ENCODE assay signal across 20 cellular contexts in genomic region chr7:33781796-33782195, GRCh38.
"Had no signal": no experiment of that assay in that cellular context is flagged by ENCODE, and none has a peak within 500 bp of the region (broad histone marks: within the 10 kb centered on the region; RNA-seq: fewer than 3 reads in every experiment).

No MANE protein-coding gene starts in this region.

- H3K9me3 Mint-ChIP-seq: activated B cell treated with CpG ODN at 0.5 μM for 24 hours; activated CD4-positive, alpha-beta T cell treated with anti-CD3 and anti-CD28 coated beads, Interleukin-2, amount 10 ng/mL, durations not matched to agents 24 days and 14 days; activated naive CD4-positive, alpha-beta T cell treated with anti-CD3 and anti-CD28 coated beads for 36 hours; central memory CD8-positive, alpha-beta T cell; endodermal cell; T-helper 1 cell treated with Interleukin-12 subunit alpha and Interleukin-12 subunit beta and Interleukin-4 antibody, amounts not matched to agents 30 μg/mL and 1 μg/mL, for 36 hours had no signal

- H2AFZ ChIP-seq: hepatocyte had no signal

- H3K27ac ChIP-seq: adrenal gland, hepatocyte, lower lobe of right lung, neutrophil, right atrium auricular region, SK-N-MC, suprapubic skin, upper lobe of right lung had no signal

- H3K4me1 ChIP-seq: adrenal gland, gastroesophageal sphincter, lower lobe of right lung, right atrium auricular region, upper lobe of right lung had no signal

- DNase-seq: activated B cell treated with CpG ODN at 0.5 μM for 24 hours; activated CD4-positive, alpha-beta T cell treated with anti-CD3 and anti-CD28 coated beads, Interleukin-2, amount 10 ng/mL, durations not matched to agents 24 days and 14 days; activated naive CD4-positive, alpha-beta T cell treated with anti-CD3 and anti-CD28 coated beads for 36 hours; adrenal gland; endodermal cell; erythroblast; lower lobe of right lung; stimulated activated CD4-positive, alpha-beta T cell treated with anti-CD3 and anti-CD28 coated beads, Interleukin-12 subunit alpha, Interleukin-12 subunit beta, amount 100 ng/mL, for 4 hours; stimulated activated CD4-positive, alpha-beta T cell treated with anti-CD3 and anti-CD28 coated beads, Interleukin-2, amount 100 ng/mL, for 48 hours; stimulated activated naive CD4-positive, alpha-beta T cell treated with Interleukin-2 at 50 U/mL for 16 hours; upper lobe of right lung had no signal

- ATAC-seq: gastroesophageal sphincter, lower lobe of right lung, upper lobe of right lung had no signal

- H3K27me3 ChIP-seq: adrenal gland, gastroesophageal sphincter, hepatocyte, neutrophil, right atrium auricular region, suprapubic skin, upper lobe of right lung had no signal

- H3K27me3 Mint-ChIP-seq: activated CD4-positive, alpha-beta T cell treated with anti-CD3 and anti-CD28 coated beads, Interleukin-2, amount 10 ng/mL, durations not matched to agents 24 days and 14 days; central memory CD8-positive, alpha-beta T cell had no signal

- H3K79me2 ChIP-seq: hepatocyte had no signal

- H3K4me3 ChIP-seq: adrenal gland, gastroesophageal sphincter, hepatocyte, lower lobe of right lung, right atrium auricular region, SK-N-MC, suprapubic skin, upper lobe of right lung had no signal

- H3K27ac Mint-ChIP-seq: activated B cell treated with CpG ODN at 0.5 μM for 24 hours; activated CD4-positive, alpha-beta T cell treated with anti-CD3 and anti-CD28 coated beads, Interleukin-2, amount 10 ng/mL, durations not matched to agents 24 days and 14 days; activated naive CD4-positive, alpha-beta T cell treated with anti-CD3 and anti-CD28 coated beads for 36 hours; endodermal cell; mesothelial cell of epicardium; T-helper 1 cell treated with Interleukin-12 subunit alpha and Interleukin-12 subunit beta and Interleukin-4 antibody, amounts not matched to agents 30 μg/mL and 1 μg/mL, for 36 hours had no signal

- H3K4me2 ChIP-seq: hepatocyte had no signal

- H3K9me3 ChIP-seq: adrenal gland, lower lobe of right lung, neutrophil, suprapubic skin, upper lobe of right lung had no signal

- H3K36me3 ChIP-seq: adrenal gland, lower lobe of right lung, neutrophil, right atrium auricular region, suprapubic skin, upper lobe of right lung had no signal

- H3K4me1 Mint-ChIP-seq: activated B cell treated with CpG ODN at 0.5 μM for 24 hours; activated CD4-positive, alpha-beta T cell treated with anti-CD3 and anti-CD28 coated beads, Interleukin-2, amount 10 ng/mL, durations not matched to agents 24 days and 14 days; central memory CD8-positive, alpha-beta T cell had no signal

- H3K4me3 Mint-ChIP-seq: activated B cell treated with CpG ODN at 0.5 μM for 24 hours; activated CD4-positive, alpha-beta T cell treated with anti-CD3 and anti-CD28 coated beads, Interleukin-2, amount 10 ng/mL, durations not matched to agents 24 days and 14 days; activated naive CD4-positive, alpha-beta T cell treated with anti-CD3 and anti-CD28 coated beads for 36 hours; central memory CD8-positive, alpha-beta T cell; endodermal cell; mesothelial cell of epicardium; T-helper 1 cell treated with Interleukin-12 subunit alpha and Interleukin-12 subunit beta and Interleukin-4 antibody, amounts not matched to agents 30 μg/mL and 1 μg/mL, for 36 hours had no signal
